Comparison of ENCODE assay signal across 18 cellular contexts in the genomic region with DNA sequence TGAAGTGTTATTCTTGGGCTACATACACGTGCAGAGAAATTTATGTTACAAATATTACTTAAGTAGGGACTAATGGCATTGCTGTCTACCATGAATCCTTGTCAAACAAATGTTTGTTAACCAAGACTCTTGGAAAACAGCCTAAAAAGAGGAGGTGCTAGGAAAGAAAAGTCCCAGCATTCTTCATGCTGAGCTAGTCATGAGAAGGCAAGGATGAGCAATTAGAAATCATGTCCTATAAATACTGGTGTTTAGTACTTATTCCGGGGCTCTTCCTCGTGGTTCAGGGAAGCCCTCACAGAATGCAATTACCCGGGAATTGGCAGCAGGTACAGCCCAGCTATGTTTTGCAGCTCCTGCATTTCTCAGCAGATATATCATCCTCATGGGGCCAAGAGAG.
DNase-seq lines count a peak whose midpoint lies in the region; ATAC-seq, FAIRE-seq and TF ChIP-seq lines count a peak whose summit lies in the region.
"Had no signal": no experiment of that assay in that cellular context is flagged by ENCODE, and none has a peak within 500 bp of the region (broad histone marks: within the 10 kb centered on the region; RNA-seq: fewer than 3 reads in every experiment).

No MANE protein-coding gene starts in this region.

- no peak for ATAC-seq in GM18867 (IDR thresholded peaks at IDR 0.05; ENCODE audit: unreplicated experiment)

- 32 to 43% methylated on average over 4 of the region's 4 CpGs for whole genome bisulfite sequencing in GM23248 (ENCODE audit: low coverage in 1 of 2, low lambda C conversion rate in 2 of 2, missing lambda C conversion rate in 2 of 2), 2 experiments

- no peaks in the 10 kb centered on the region for H3K4me1 Mint-ChIP-seq in astrocyte (ENCODE audit: low read depth, unreplicated experiment)
- H3K4me1 Mint-ChIP-seq: IgD-negative memory B cell had no signal

- no peaks in the 10 kb centered on the region for H3K9me3 Mint-ChIP-seq in astrocyte (ENCODE audit: unreplicated experiment)
- H3K9me3 Mint-ChIP-seq: CD4-positive, alpha-beta T cell; IgD-negative memory B cell had no signal

- FAIRE-seq in astrocyte (lab: Jason Lieb, UNC): peak; percentile 66

- DNase-seq in AG10803 (ENCODE audit: low read depth) (peak; percentile 43), GM23248 (peak; percentile 48), astrocyte (ENCODE audit: low read depth) (peak; percentile 28), fibroblast of villous mesenchyme (ENCODE audit: low read depth) (peak; percentile 5)
- no peak for DNase-seq in activated naive CD4-positive, alpha-beta T cell treated with anti-CD3 and anti-CD28 coated beads, Interleukin-2, amount 50 U/mL, for 16 hours
- no peak for DNase-seq in activated CD4-positive, alpha-beta T cell treated with anti-CD3 and anti-CD28 coated beads for 4 hours
- DNase-seq in activated CD4-positive, alpha-beta T cell treated with anti-CD3 and anti-CD28 coated beads, Interleukin-2, amount 50 U/mL, for 1 hour: no peak
- DNase-seq: BE2C; CD4-positive, alpha-beta T cell; H7; Kasumi-1; NCI-H1417 treated with DMSO at 0.1 percent for 48 hours; NCI-H2029; NCI-H2171; NCI-H748 treated with DMSO at 0.1 percent for 48 hours; SW 1271 had no signal

- no peaks in the 10 kb centered on the region for H3K79me2 ChIP-seq in GM23248 (ENCODE audit: insufficient read depth)
- no peaks in the 10 kb centered on the region for H3K79me2 ChIP-seq in astrocyte (ENCODE audit: insufficient read depth, low read length)

- H3F3A ChIP-seq in GM23248 (ENCODE audit: insufficient read depth): no peaks in the 10 kb centered on the region

- H3K27ac Mint-ChIP-seq in astrocyte (ENCODE audit: unreplicated experiment): no peak overlapping the region
- H3K27ac Mint-ChIP-seq: CD4-positive, alpha-beta T cell had no signal

- in situ Hi-C loops in GM23248 (cut with MboI): no loop called here

- no peaks in the 10 kb centered on the region for H3K36me3 Mint-ChIP-seq in astrocyte (ENCODE audit: low read depth, unreplicated experiment)

- no peaks in the 10 kb centered on the region for H3K36me3 ChIP-seq in GM23248 (ENCODE audit: low read depth)
- H3K36me3 ChIP-seq in astrocyte (ENCODE audit: insufficient read depth, low read length): no peaks in the 10 kb centered on the region
- H3K36me3 ChIP-seq: BE2C had no signal

- H3K27ac ChIP-seq in GM23248: no peak overlapping the region
- H3K27ac ChIP-seq in astrocyte (ENCODE audit: low read depth, low read length): no peak overlapping the region

- no peaks in the 10 kb centered on the region for H3K9me3 ChIP-seq in GM23248 (ENCODE audit: low read depth)
- no peaks in the 10 kb centered on the region for H3K9me3 ChIP-seq in astrocyte (ENCODE audit: insufficient read depth, low read depth, low read length)
- H3K9me3 ChIP-seq: BE2C had no signal

- H3K4me1 ChIP-seq in GM23248 (ENCODE audit: insufficient read depth) (no peaks in the 10 kb centered on the region), astrocyte (ENCODE audit: insufficient read depth, low read length) (no peaks in the 10 kb centered on the region)
- H3K4me1 ChIP-seq: BE2C had no signal

- no peaks in the 10 kb centered on the region for H3K27me3 Mint-ChIP-seq in astrocyte (ENCODE audit: low read depth, unreplicated experiment)
- H3K27me3 Mint-ChIP-seq: CD4-positive, alpha-beta T cell had no signal

- H3K4me3 ChIP-seq in AG10803 (ENCODE audit: low read length) (no peak overlapping the region), GM23248 (no peak overlapping the region), astrocyte (ENCODE audit: insufficient read depth, low read depth, low read length) (no peak overlapping the region), fibroblast of villous mesenchyme (ENCODE audit: low read depth, low read length) (no peak overlapping the region)

- H3K9ac ChIP-seq in GM23248: no peak overlapping the region
- no peak overlapping the region for H3K9ac ChIP-seq in astrocyte (ENCODE audit: low read length)

- H3K4me2 ChIP-seq in GM23248 (ENCODE audit: unreplicated experiment) (no peak overlapping the region), astrocyte (ENCODE audit: low read length) (no peak overlapping the region)

- no peaks in the 10 kb centered on the region for H3K9me2 ChIP-seq in GM23248 (ENCODE audit: insufficient read depth)

- H2AFZ ChIP-seq in GM23248 (no peak overlapping the region), astrocyte (ENCODE audit: low read depth, low read length) (no peak overlapping the region)

- H4K20me1 ChIP-seq in GM23248 (ENCODE audit: insufficient read depth): no peaks in the 10 kb centered on the region
- no peaks in the 10 kb centered on the region for H4K20me1 ChIP-seq in astrocyte (ENCODE audit: insufficient read depth, low read length)

- H3K4me3 Mint-ChIP-seq in astrocyte (ENCODE audit: unreplicated experiment): no peak overlapping the region
- H3K4me3 Mint-ChIP-seq: CD4-positive, alpha-beta T cell; IgD-negative memory B cell had no signal

- TF ChIP-seq CTCF in AG10803 (conservative IDR thresholded peaks at IDR 0.05; ENCODE audit: low read length): no peak
- no peak for TF ChIP-seq CTCF in astrocyte (IDR thresholded peaks at IDR 0.05; ENCODE audit: insufficient read depth, low read depth, low read length)
- TF ChIP-seq CTCF in fibroblast of villous mesenchyme (IDR thresholded peaks at IDR 0.05; ENCODE audit: insufficient read depth, low read depth, low read length): no peak

- no peaks in the 10 kb centered on the region for H3K27me3 ChIP-seq in GM23248 (replicated peaks; ENCODE audit: insufficient read depth)
- no peaks in the 10 kb centered on the region for H3K27me3 ChIP-seq in astrocyte (ENCODE audit: insufficient read depth, low read length)
- H3K27me3 ChIP-seq: BE2C had no signal

Comparison
In these comparisons a context has a peak if more than half of its experiments do, and no peak if none do; other contexts are left out.
1. DNase-seq: peak in AG10803 (single experiment), GM23248 (single experiment), astrocyte (single experiment) and fibroblast of villous mesenchyme (single experiment); none in activated naive CD4-positive, alpha-beta T cell treated with anti-CD3 and anti-CD28 coated beads, Interleukin-2, amount 50 U/mL, for 16 hours (single experiment), activated CD4-positive, alpha-beta T cell treated with anti-CD3 and anti-CD28 coated beads for 4 hours (0 of 2) and activated CD4-positive, alpha-beta T cell treated with anti-CD3 and anti-CD28 coated beads, Interleukin-2, amount 50 U/mL, for 1 hour (single experiment).